20 cellular contexts compared by ENCODE assay signal in the genomic region with DNA sequence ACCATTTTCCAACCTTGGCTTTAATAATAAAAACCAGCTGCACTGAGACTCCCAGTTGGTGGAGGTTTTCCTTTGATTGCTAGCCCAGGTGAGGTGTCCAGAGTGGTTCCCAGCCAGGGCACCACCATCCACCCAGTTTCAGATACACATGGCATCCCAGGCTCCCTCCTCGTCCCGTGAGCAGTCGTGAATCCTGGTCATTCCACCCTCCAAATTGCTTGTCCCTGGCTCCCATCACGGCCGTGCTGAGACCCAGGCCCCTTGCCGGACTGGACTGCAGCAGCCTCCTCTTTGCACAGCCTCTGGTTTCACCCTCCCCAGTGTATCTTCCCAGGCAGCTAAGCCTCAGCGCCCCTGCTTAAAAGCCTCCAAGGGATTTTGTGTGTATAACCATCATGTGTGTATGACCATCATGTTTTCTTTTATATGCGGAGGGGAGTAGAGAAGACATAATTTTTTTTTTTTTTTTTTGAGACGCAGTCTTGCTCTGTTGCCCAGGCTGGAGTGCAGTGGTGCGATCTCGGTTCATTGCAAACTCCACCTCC.
"Had no signal": no experiment of that assay in that cellular context is flagged by ENCODE, and none has a peak within 500 bp of the region (broad histone marks: within the 10 kb centered on the region; RNA-seq: fewer than 3 reads in every experiment).

No MANE protein-coding gene starts in this region.

- H3K36me3 ChIP-seq: breast epithelium, ovary, prostate gland had no signal

- H3K4me1 ChIP-seq: breast epithelium, prostate gland, transverse colon had no signal

- H3K9me3 ChIP-seq: breast epithelium, esophagus squamous epithelium, neutrophil, ovary, prostate gland, transverse colon had no signal

- H3K27me3 ChIP-seq: breast epithelium, esophagus squamous epithelium, neutrophil, ovary, transverse colon had no signal

- H3K27ac ChIP-seq: breast epithelium, esophagus squamous epithelium, neutrophil, ovary, prostate gland, transverse colon had no signal

- DNase-seq: activated CD4-positive, alpha-beta T cell treated with anti-CD3 and anti-CD28 coated beads for 1 hour; activated CD8-positive, alpha-beta T cell treated with anti-CD3 and anti-CD28 coated beads, Interleukin-2, amount 10 ng/mL, durations not matched to agents 7 days and 5 days; activated naive CD8-positive, alpha-beta T cell treated with anti-CD3 and anti-CD28 coated beads, Interleukin-2, amount 50 U/mL, for 24 hours; activated T-cell treated with anti-CD3 and anti-CD28 coated beads, Interleukin-2, amount 50 U/mL, for 24 hours; central memory CD4-positive, alpha-beta T cell; effector CD4-positive, alpha-beta T cell; esophagus squamous epithelium; foreskin melanocyte; left ventricle myocardium superior; ovary; retina; small intestine; stimulated activated CD4-positive, alpha-beta T cell treated with anti-CD3 and anti-CD28 coated beads, Interleukin-4, amount 100 ng/mL, for 4 hours; stimulated activated naive CD4-positive, alpha-beta T cell; T-helper 17 cell; T1000; transverse colon had no signal

- H3K4me3 ChIP-seq: breast epithelium, esophagus squamous epithelium, ovary, prostate gland, transverse colon had no signal
